In genomic region chr22:20128902-20129746, GRCh38 we compare ENCODE assay signal across 9 cellular contexts. TPM values are rescaled to one million over a fixed set of nuclear protein-coding genes. Genes with fewer than 3 reads are reported as not detected.
DNase-seq lines count a peak whose midpoint lies in the region; ATAC-seq and TF ChIP-seq lines count a peak whose summit lies in the region.
"Had no signal": no experiment of that assay in that cellular context is flagged by ENCODE, and none has a peak within 500 bp of the region (broad histone marks: within the 10 kb centered on the region; RNA-seq: fewer than 3 reads in every experiment).

No MANE protein-coding gene starts in this region.

- H3K4me3 ChIP-seq in DOHH2 (ENCODE audit: low read length): no peak overlapping the region
- H3K4me3 ChIP-seq: SJSA1 had no signal

- H3K9me2 ChIP-seq in DOHH2 (replicated peaks; ENCODE audit: control insufficient read depth, low read length): no peaks in the 10 kb centered on the region

- ATAC-seq in GM18505 (IDR thresholded peaks at IDR 0.05; ENCODE audit: unreplicated experiment): no peak
- ATAC-seq in GM19324 (IDR thresholded peaks at IDR 0.05; ENCODE audit: low FRiP score, unreplicated experiment): no peak

- TF ChIP-seq POLR2A in erythroblast (IDR thresholded peaks at IDR 0.05; ENCODE audit: low read length) (peak; percentile 14), GM18505 (IDR thresholded peaks at IDR 0.05; ENCODE audit: borderline replicate concordance, extremely low read depth, insufficient read depth, insufficient read length) (no peak)

- peak; percentile 70 for TF ChIP-seq CTCF in DOHH2 (IDR thresholded peaks at IDR 0.05; ENCODE audit: low read depth, low read length, poor library complexity, severe bottlenecking)

- peaks cover 9% of the 10 kb centered on the region; the same call in 1 of the 2 replicates for H3K4me1 ChIP-seq in DOHH2 (ENCODE audit: control insufficient read depth, low read length)

- no peaks in the 10 kb centered on the region for H3K9me3 ChIP-seq in DOHH2 (ENCODE audit: control insufficient read depth, insufficient read depth, low read length)
- H3K9me3 ChIP-seq: SJSA1 had no signal

- H3K4me2 ChIP-seq in DOHH2 (ENCODE audit: low read length): no peak overlapping the region

- H3K27me3 ChIP-seq in DOHH2 (ENCODE audit: control insufficient read depth, low read length): peaks cover 24% of the 10 kb centered on the region
- H3K27me3 ChIP-seq: SJSA1 had no signal

- H4K20me1 ChIP-seq in DOHH2 (ENCODE audit: control insufficient read depth, insufficient read depth, low read depth, low read length): peaks cover 3% of the 10 kb centered on the region; the same call in 1 of the 2 replicates

- H3K27ac ChIP-seq in DOHH2 (ENCODE audit: low read depth, low read length): no peak overlapping the region
- H3K27ac ChIP-seq: SJSA1 had no signal

- DNase-seq in LHCN-M2 (ENCODE audit: low read depth) (peak; percentile 31), erythroblast (lab: John Stamatoyannopoulos, UW) (peak; percentile 57 to 62), NCI-H1092 treated with DMSO at 0.1 percent for 48 hours (lab: John Stamatoyannopoulos, UW) (no peak)
- DNase-seq in activated CD4-positive, alpha-beta T cell treated with anti-CD3 and anti-CD28 coated beads, Interleukin-2, amount 50 U/mL, for 4 hours: peak; percentile 51 to 59
- DNase-seq in stimulated activated CD4-positive, alpha-beta T cell treated with anti-CD3 and anti-CD28 coated beads, Interleukin-2, amount 100 ng/mL, for 24 hours: peak; percentile 61 to 65

- peaks cover 31% of the 10 kb centered on the region for H3F3A ChIP-seq in DOHH2 (ENCODE audit: control insufficient read depth, insufficient read depth)

- H3K36me3 ChIP-seq in DOHH2 (ENCODE audit: control insufficient read depth, low read length): peaks cover 48% of the 10 kb centered on the region

- H3K79me2 ChIP-seq in DOHH2 (ENCODE audit: control insufficient read depth, low read length): peaks cover 5% of the 10 kb centered on the region

RNA-seq across cellular contexts. Expression of gene ZDHHC8, which starts 2.5 kb away (rescaled TPM):
- total RNA-seq in LHCN-M2 (2014; rRNA removed): 14.8 and 19.6 TPM in 2 replicates
- polyA plus RNA-seq in LHCN-M2 (2012): 41.6 TPM

RNA-seq across cellular contexts. Expression of gene TRMT2A, which starts 12.1 kb away (rescaled TPM):
- total RNA-seq in LHCN-M2 (2014; rRNA removed): 35.8 and 50.4 TPM in 2 replicates
- 35.4 TPM for polyA plus RNA-seq in LHCN-M2 (2012)

RNA-seq across cellular contexts. Expression of gene RANBP1, which starts 13.2 kb away (rescaled TPM):
- 843 and 851 TPM in 2 replicates for total RNA-seq in LHCN-M2 (2014; rRNA removed)
- polyA plus RNA-seq in LHCN-M2 (2012): 201 TPM

RNA-seq across cellular contexts. Expression of gene CCDC188, which starts 21.7 kb away (rescaled TPM):
- 1.8 and 2.7 TPM in 2 replicates for total RNA-seq in LHCN-M2 (2014; rRNA removed)
- 1.2 TPM for polyA plus RNA-seq in LHCN-M2 (2012)

RNA-seq across cellular contexts. Expression of gene DGCR8, which starts 49.1 kb away (rescaled TPM):
- total RNA-seq in LHCN-M2 (2014; rRNA removed): 29.4 and 30.9 TPM in 2 replicates
- 20.9 TPM for polyA plus RNA-seq in LHCN-M2 (2012)
